Comparison of ENCODE assay signal across 22 cellular contexts in genomic region chr1:223319913-223320600, GRCh38. TPM values are rescaled to one million over a fixed set of nuclear protein-coding genes. Genes with fewer than 3 reads are reported as not detected.
DNase-seq lines count a peak whose midpoint lies in the region; ATAC-seq and TF ChIP-seq lines count a peak whose summit lies in the region.
"Had no signal": no experiment of that assay in that cellular context is flagged by ENCODE, and none has a peak within 500 bp of the region (broad histone marks: within the 10 kb centered on the region; RNA-seq: fewer than 3 reads in every experiment).

No MANE protein-coding gene starts in this region.

- H3K27me3 ChIP-seq in GM23338 (ENCODE audit: insufficient read depth): no peaks in the 10 kb centered on the region
- H3K27me3 ChIP-seq: adrenal gland, cardiac muscle cell, ovary had no signal

- peak overlapping the region; percentile 54 for H2AFZ ChIP-seq in GM23338

- POLR2A ChIA-PET in WTC11 (lab: Charles Lee): interaction anchor here (0.5 kb wide), 1 partner anchor 173 kb away, joined by 3 read pairs; no protein-coding TSS in a partner anchor
- POLR2A ChIA-PET in GM10248 (lab: Yijun Ruan, JAX): no interaction called here

- CTCF ChIA-PET in WTC11 (lab: Charles Lee) (interaction anchor here (0.7 to 1.4 kb wide), 9 partner anchors 9 to 308 kb away, joined by 3 to 10 read pairs (median 4); partner anchors contain the start of gene SUSD4), GM10248 (lab: Yijun Ruan, JAX) (no interaction called here)

- no peaks in the 10 kb centered on the region for H3F3A ChIP-seq in GM23338 (replicated peaks; ENCODE audit: low read depth)

- H3K9me2 ChIP-seq in GM23338 (ENCODE audit: insufficient read depth): peaks cover 10% of the 10 kb centered on the region; the same call in 1 of the 2 replicates

- H3K27ac Mint-ChIP-seq in GM23338 (no peak overlapping the region), WTC11 (no peak overlapping the region)
- H3K27ac Mint-ChIP-seq: activated CD4-positive, alpha-beta T cell treated with anti-CD3 and anti-CD28 coated beads for 36 hours; CD4-positive, alpha-beta memory T cell; immature natural killer cell had no signal

- DNase-seq in GM23338 (ENCODE audit: low spot score) (peak; percentile 40), NCI-H2029 (lab: John Stamatoyannopoulos, UW) (peak; percentile 8), WTC11 (ENCODE audit: low spot score) (no peak), islet precursor cell (peak; percentile 56), GM10248 (ENCODE audit: extremely low spot score) (no peak)
- DNase-seq in stimulated activated CD4-positive, alpha-beta T cell treated with anti-CD3 and anti-CD28 coated beads, Interleukin-15, amount 100 ng/mL, for 24 hours: no peak
- DNase-seq: activated CD4-positive, alpha-beta T cell treated with anti-CD3 and anti-CD28 coated beads for 36 hours; activated CD8-positive, alpha-beta memory T cell treated with anti-CD3 and anti-CD28 coated beads, Interleukin-2, amount 50 U/mL, for 48 hours; activated effector memory CD4-positive, alpha-beta T cell treated with anti-CD3 and anti-CD28 coated beads, Interleukin-2, amount 50 U/mL, for 16 hours; adrenal gland; CD4-positive, alpha-beta memory T cell; erythroblast; immature natural killer cell; lower lobe of right lung; NCI-H2107; ovary; RPMI8226; stimulated activated CD4-positive, alpha-beta T cell treated with anti-CD3 and anti-CD28 coated beads, Interleukin-4, amount 100 ng/mL, for 4 hours had no signal

- no peak overlapping the region for H3K4me3 ChIP-seq in GM23338
- H3K4me3 ChIP-seq: adrenal gland, cardiac muscle cell, lower lobe of right lung, ovary had no signal

- H3K9me3 Mint-ChIP-seq in GM23338 (no peaks in the 10 kb centered on the region; the same call in 2 of the 3 replicates), WTC11 (peaks cover 6% of the 10 kb centered on the region; the same call in 1 of the 2 replicates)

- H3K36me3 Mint-ChIP-seq in GM23338 (ENCODE audit: low read depth) (no peaks in the 10 kb centered on the region), WTC11 (no peaks in the 10 kb centered on the region)
- H3K36me3 Mint-ChIP-seq: immature natural killer cell had no signal

- H3K4me3 Mint-ChIP-seq in GM23338: no peak overlapping the region
- no peak overlapping the region for H3K4me3 Mint-ChIP-seq in WTC11
- H3K4me3 Mint-ChIP-seq: activated CD4-positive, alpha-beta T cell treated with anti-CD3 and anti-CD28 coated beads for 36 hours; CD4-positive, alpha-beta memory T cell; immature natural killer cell had no signal

- ATAC-seq in GM23338 (peak; percentile 95), WTC11 (peak; percentile 94), GM21367 (IDR thresholded peaks at IDR 0.05; ENCODE audit: unreplicated experiment) (no peak), HG03108 (IDR thresholded peaks at IDR 0.05; ENCODE audit: unreplicated experiment) (no peak)
- ATAC-seq: activated CD4-positive, alpha-beta T cell treated with anti-CD3 and anti-CD28 coated beads for 36 hours; HepG2 had no signal

- H3K4me1 Mint-ChIP-seq in GM23338 (peaks cover 11% of the 10 kb centered on the region), WTC11 (peaks cover 18% of the 10 kb centered on the region)

- no peak overlapping the region for H3K27ac ChIP-seq in GM23338 (ENCODE audit: low read depth)
- H3K27ac ChIP-seq: adrenal gland, cardiac muscle cell, lower lobe of right lung, ovary had no signal

- no peaks in the 10 kb centered on the region for H4K20me1 ChIP-seq in GM23338 (replicated peaks; ENCODE audit: insufficient read depth)

- peaks cover 9% of the 10 kb centered on the region for H3K27me3 Mint-ChIP-seq in GM23338 (ENCODE audit: insufficient read depth, low read depth, poor library complexity)
- no peaks in the 10 kb centered on the region for H3K27me3 Mint-ChIP-seq in WTC11 (ENCODE audit: low read depth)
- H3K27me3 Mint-ChIP-seq: activated CD4-positive, alpha-beta T cell treated with anti-CD3 and anti-CD28 coated beads for 36 hours had no signal

- no peaks in the 10 kb centered on the region for H3K36me3 ChIP-seq in GM23338 (ENCODE audit: insufficient read depth)
- H3K36me3 ChIP-seq: adrenal gland, cardiac muscle cell, lower lobe of right lung, ovary had no signal

- H3K79me2 ChIP-seq in GM23338 (replicated peaks; ENCODE audit: insufficient read depth): no peaks in the 10 kb centered on the region

- H3K4me1 ChIP-seq in GM23338 (ENCODE audit: insufficient read depth): peaks cover 7% of the 10 kb centered on the region; the same call in 1 of the 2 replicates
- H3K4me1 ChIP-seq: adrenal gland, lower lobe of right lung had no signal

- TF ChIP-seq CTCF in GM23338 (conservative IDR thresholded peaks at IDR 0.05; ENCODE audit: low read depth in 2 of 2) (peak in 1 of 2 experiments; percentile 6; a peak in 1 of 4 replicates), WTC11 (IDR thresholded peaks at IDR 0.05) (no peak), GM10248 (IDR thresholded peaks at IDR 0.05; ENCODE audit: control extremely low read depth, extremely low read depth, low read depth, missing control alignments) (no peak)

- H3K4me2 ChIP-seq in GM23338: 0 out of 2 replicates have a peak overlapping the region, but pooled peaks have one; percentile 24

TF ChIP-seq in GM23338, 12 proteins besides CTCF, POLR2A, EP300 and RAD21 (continues in another document):
- no peak for TF ChIP-seq STAT1 (IDR thresholded peaks at IDR 0.05; ENCODE audit: unreplicated experiment)
- no peak for TF ChIP-seq EZH2phosphoT487 (IDR thresholded peaks at IDR 0.05; ENCODE audit: unreplicated experiment)
- TF ChIP-seq NANOG (IDR thresholded peaks at IDR 0.05; ENCODE audit: borderline replicate concordance): no peak
- no peak for TF ChIP-seq JUNB (IDR thresholded peaks at IDR 0.05; ENCODE audit: unreplicated experiment)
- TF ChIP-seq CREB1 (CRISPR knock-in tag; IDR thresholded peaks at IDR 0.05; ENCODE audit: low read depth): no peak
- TF ChIP-seq REST (IDR thresholded peaks at IDR 0.05; ENCODE audit: unreplicated experiment): no peak
- no peak for TF ChIP-seq POLR2AphosphoS5 (IDR thresholded peaks at IDR 0.05; ENCODE audit: low read depth)

TF ChIP-seq in WTC11, 78 proteins besides CTCF, POLR2A, EP300 and RAD21 (continues in another document):
- TF ChIP-seq TP53 (CRISPR knock-in tag; IDR thresholded peaks at IDR 0.05) (no peak), E2F5 (CRISPR knock-in tag; IDR thresholded peaks at IDR 0.05) (no peak), KAT7 (CRISPR knock-in tag; IDR thresholded peaks at IDR 0.05; ENCODE audit: borderline replicate concordance) (no peak), ZSCAN18 (CRISPR knock-in tag; IDR thresholded peaks at IDR 0.05) (no peak), TEAD4 (CRISPR knock-in tag; IDR thresholded peaks at IDR 0.05) (no peak), NFATC4 (CRISPR knock-in tag; IDR thresholded peaks at IDR 0.05) (no peak), ZBTB21 (CRISPR knock-in tag; IDR thresholded peaks at IDR 0.05; ENCODE audit: borderline replicate concordance) (no peak), RELA (CRISPR knock-in tag; IDR thresholded peaks at IDR 0.05; ENCODE audit: borderline replicate concordance) (no peak)
- TF ChIP-seq, protein P1, sequence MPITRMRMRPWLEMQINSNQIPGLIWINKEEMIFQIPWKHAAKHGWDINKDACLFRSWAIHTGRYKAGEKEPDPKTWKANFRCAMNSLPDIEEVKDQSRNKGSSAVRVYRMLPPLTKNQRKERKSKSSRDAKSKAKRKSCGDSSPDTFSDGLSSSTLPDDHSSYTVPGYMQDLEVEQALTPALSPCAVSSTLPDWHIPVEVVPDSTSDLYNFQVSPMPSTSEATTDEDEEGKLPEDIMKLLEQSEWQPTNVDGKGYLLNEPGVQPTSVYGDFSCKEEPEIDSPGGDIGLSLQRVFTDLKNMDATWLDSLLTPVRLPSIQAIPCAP (CRISPR knock-in tag; IDR thresholded peaks at IDR 0.05): no peak
- TF ChIP-seq, protein P2, sequence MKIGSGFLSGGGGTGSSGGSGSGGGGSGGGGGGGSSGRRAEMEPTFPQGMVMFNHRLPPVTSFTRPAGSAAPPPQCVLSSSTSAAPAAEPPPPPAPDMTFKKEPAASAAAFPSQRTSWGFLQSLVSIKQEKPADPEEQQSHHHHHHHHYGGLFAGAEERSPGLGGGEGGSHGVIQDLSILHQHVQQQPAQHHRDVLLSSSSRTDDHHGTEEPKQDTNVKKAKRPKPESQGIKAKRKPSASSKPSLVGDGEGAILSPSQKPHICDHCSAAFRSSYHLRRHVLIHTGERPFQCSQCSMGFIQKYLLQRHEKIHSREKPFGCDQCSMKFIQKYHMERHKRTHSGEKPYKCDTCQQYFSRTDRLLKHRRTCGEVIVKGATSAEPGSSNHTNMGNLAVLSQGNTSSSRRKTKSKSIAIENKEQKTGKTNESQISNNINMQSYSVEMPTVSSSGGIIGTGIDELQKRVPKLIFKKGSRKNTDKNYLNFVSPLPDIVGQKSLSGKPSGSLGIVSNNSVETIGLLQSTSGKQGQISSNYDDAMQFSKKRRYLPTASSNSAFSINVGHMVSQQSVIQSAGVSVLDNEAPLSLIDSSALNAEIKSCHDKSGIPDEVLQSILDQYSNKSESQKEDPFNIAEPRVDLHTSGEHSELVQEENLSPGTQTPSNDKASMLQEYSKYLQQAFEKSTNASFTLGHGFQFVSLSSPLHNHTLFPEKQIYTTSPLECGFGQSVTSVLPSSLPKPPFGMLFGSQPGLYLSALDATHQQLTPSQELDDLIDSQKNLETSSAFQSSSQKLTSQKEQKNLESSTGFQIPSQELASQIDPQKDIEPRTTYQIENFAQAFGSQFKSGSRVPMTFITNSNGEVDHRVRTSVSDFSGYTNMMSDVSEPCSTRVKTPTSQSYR (CRISPR knock-in tag; IDR thresholded peaks at IDR 0.05): no peak

RNA-seq across cellular contexts. Expression of gene SUSD4, which starts 43.9 kb away (rescaled TPM):
- 2.1 and 3.6 TPM in 2 replicates for total RNA-seq in GM23338 (2014; rRNA removed; shearing (Covaris generic))
- polyA plus RNA-seq in GM23338 (2016; fragmentation: Nextera tagmentation; extraction: Ambion mirVana): 2.3 and 2.7 TPM in 2 replicates
- total RNA-seq in WTC11 (2021): 1.8 to 2.6 TPM (median 2.6 TPM) in 3 replicates
- total RNA-seq: HepG2 had no signal
- polyA plus RNA-seq: HepG2, immature natural killer cell had no signal

Comparison
In these comparisons a context has a peak if more than half of its experiments do, and no peak if none do; other contexts are left out.
1. ATAC-seq: peak in GM23338 (single experiment) and WTC11 (single experiment); none in GM21367 (single experiment) and HG03108 (single experiment).
2. DNase-seq: peak in GM23338 (single experiment), NCI-H2029 (single experiment) and islet precursor cell (single experiment); none in WTC11 (single experiment), GM10248 (single experiment) and stimulated activated CD4-positive, alpha-beta T cell treated with anti-CD3 and anti-CD28 coated beads, Interleukin-15, amount 100 ng/mL, for 24 hours (single experiment).